In the genomic region with DNA sequence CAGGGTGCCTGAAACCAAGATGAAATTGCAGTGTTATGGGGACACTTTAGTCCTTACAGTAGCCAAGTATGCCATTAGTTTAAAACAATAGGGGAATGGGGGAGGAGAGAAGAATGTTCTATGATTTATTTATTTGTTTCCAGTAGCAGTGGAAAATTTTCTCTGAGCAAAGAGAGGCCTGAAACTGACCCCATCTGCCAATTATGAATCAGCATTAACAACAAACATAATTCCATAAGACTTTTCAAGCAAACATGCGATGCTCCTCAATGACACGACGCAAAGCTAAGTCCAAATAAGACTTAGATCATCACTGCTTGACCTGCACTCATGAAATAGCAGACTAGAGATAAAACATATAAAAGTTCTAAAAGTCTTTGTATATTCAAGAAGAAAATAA, we compare ENCODE assay signal across 12 cellular contexts. TPM values are rescaled to one million over a fixed set of nuclear protein-coding genes. Genes with fewer than 3 reads are reported as not detected.
DNase-seq lines count a peak whose midpoint lies in the region; ATAC-seq, FAIRE-seq and TF ChIP-seq lines count a peak whose summit lies in the region.
"Had no signal": no experiment of that assay in that cellular context is flagged by ENCODE, and none has a peak within 500 bp of the region (broad histone marks: within the 10 kb centered on the region; RNA-seq: fewer than 3 reads in every experiment).

No MANE protein-coding gene starts in this region.

- intact Hi-C loops in endothelial cell of umbilical vein (cut with micrococcal nuclease) (loop anchor here (1.0 to 5.0 kb wide), 2 partner anchors 9 to 466 kb away; partner anchors contain the start of gene METTL21A), aorta (cut with DNase I) (loop anchor here (5.0 to 10.0 kb wide), 4 partner anchors 34 to 311 kb away; no protein-coding TSS in a partner anchor)

- peak overlapping the region; percentile 58 to 100 (median 89) for H3K27ac Mint-ChIP-seq in nephron

- H3K27me3 Mint-ChIP-seq in nephron (ENCODE audit: low read depth) = no peaks in the 10 kb centered on the region

- POLR2A ChIA-PET in AG04449 (lab: Yijun Ruan, JAX) (interaction anchor here (1.1 to 8.6 kb wide), 4 partner anchors 96 to 368 kb away, joined by 3 to 207 read pairs (median 20); partner anchors contain the start of gene CREB1), endothelial cell of umbilical vein (lab: Charles Lee) (interaction anchor here (1.4 kb wide), 1 partner anchor 18 kb away, joined by 3 read pairs; no protein-coding TSS in a partner anchor)

- H3K36me3 Mint-ChIP-seq in nephron (ENCODE audit: low read depth) = peaks cover 4% of the 10 kb centered on the region

- no peak for DNase-seq in AG04449 (ENCODE audit: low read depth, low spot score)
- DNase-seq in NCI-H69 (lab: John Stamatoyannopoulos, UW) = peak; percentile 48
- DNase-seq in endothelial cell of umbilical vein (ENCODE audit: low read depth, low spot score) = peak; percentile 94
- no peak for DNase-seq in aorta
- DNase-seq in GM19238 (ENCODE audit: insufficient read length, low spot score) = no peak
- no peak for DNase-seq in NCI-H2171 treated with DMSO at 0.1 percent for 48 hours (lab: John Stamatoyannopoulos, UW)
- no peak for DNase-seq in NK-92 (lab: John Stamatoyannopoulos, UW; ENCODE audit: unreplicated experiment)
- DNase-seq: activated T-cell treated with anti-CD3 and anti-CD28 coated beads, Interleukin-2, amount 50 U/mL, for 48 hours; NCI-H524 treated with DMSO at 0.1 percent for 48 hours; T1000 had no signal

- BruUV-seq in endothelial cell of umbilical vein (replicated peaks; lab: Mats Ljungman, UMichigan) = no TSS peak

- H3K4me3 ChIP-seq in AG04449 (ENCODE audit: low read depth, low read length) = peak overlapping the region; percentile 96
- peak overlapping the region in 1 of 3 experiments; percentile 98 for H3K4me3 ChIP-seq in endothelial cell of umbilical vein (replicated peaks in 1 of 3; ENCODE audit: insufficient read depth in 1 of 3, low read depth in 1 of 3, low read length in 3 of 3)
- H3K4me3 ChIP-seq in aorta (ENCODE audit: low read length in 2 of 2) = peak overlapping the region in 1 of 2 donors; percentile 36

- H3K9me1 ChIP-seq in endothelial cell of umbilical vein (replicated peaks; ENCODE audit: control insufficient read depth, extremely low read depth, insufficient read depth, low read length) = no peaks in the 10 kb centered on the region

- TF ChIP-seq POLR2A in endothelial cell of umbilical vein (IDR thresholded peaks at IDR 0.05; ENCODE audit: low read depth, low read length) = peak; percentile 23

- H3K4me1 ChIP-seq in endothelial cell of umbilical vein (ENCODE audit: control insufficient read depth, extremely low read depth, insufficient read depth, low read length) (peaks cover 63% of the 10 kb centered on the region), aorta (ENCODE audit: control insufficient read depth in 1 of 2, insufficient read depth in 2 of 2, low read length in 2 of 2) (peaks cover 9 to 28% of the 10 kb centered on the region in 2 donors)

- CTCF ChIA-PET in AG04449 (lab: Yijun Ruan, JAX) = interaction anchor here (0.6 to 2.0 kb wide), 4 partner anchors 116 to 311 kb away, joined by 3 to 18 read pairs (median 3); no protein-coding TSS in a partner anchor
- CTCF ChIA-PET in endothelial cell of umbilical vein (lab: Charles Lee) = interaction anchor here (1.2 to 4.2 kb wide), 6 partner anchors 19 to 368 kb away, joined by 3 to 23 read pairs (median 5); partner anchors contain the start of gene CREB1

- TF ChIP-seq CTCF in AG04449 (IDR thresholded peaks at IDR 0.05; ENCODE audit: insufficient read depth, low read length, missing control alignments) = no peak
- no peak for TF ChIP-seq CTCF in endothelial cell of umbilical vein (IDR thresholded peaks at IDR 0.05; ENCODE audit: extremely low read depth in 1 of 2, insufficient read depth in 1 of 2, low read depth in 1 of 2, low read length in 2 of 2)
- TF ChIP-seq CTCF in nephron (IDR thresholded peaks at IDR 0.05; ENCODE audit: unreplicated experiment in 3 of 3) = no peak

- no peaks in the 10 kb centered on the region for H3K36me3 ChIP-seq in endothelial cell of umbilical vein (ENCODE audit: control insufficient read depth in 2 of 2, extremely low read depth in 1 of 2, insufficient read depth in 2 of 2, low read length in 2 of 2)
- no peaks in the 10 kb centered on the region for H3K36me3 ChIP-seq in aorta (ENCODE audit: control insufficient read depth in 1 of 2, insufficient read depth in 2 of 2, low read length in 1 of 2)

- H3K9ac ChIP-seq in endothelial cell of umbilical vein (replicated peaks; ENCODE audit: extremely low read depth, insufficient read depth, low read length) = peak overlapping the region; percentile 99

- H4K20me1 ChIP-seq in endothelial cell of umbilical vein (replicated peaks; ENCODE audit: control insufficient read depth, extremely low read depth, insufficient read depth, low read length) = no peaks in the 10 kb centered on the region

- peak overlapping the region; percentile 89 to 99 (median 96) for H3K4me3 Mint-ChIP-seq in nephron

- no peaks in the 10 kb centered on the region for H3K9me3 ChIP-seq in endothelial cell of umbilical vein (replicated peaks; ENCODE audit: control insufficient read depth, insufficient read depth, low read length)
- no peaks in the 10 kb centered on the region for H3K9me3 ChIP-seq in aorta (ENCODE audit: control insufficient read depth, low read length)

- dilution Hi-C loops in endothelial cell of umbilical vein (cut with MboI; ENCODE audit: extremely low pct_ligation_motif_present, low sequenced_read_pairs) = no loop called here

- no peaks in the 10 kb centered on the region for H3K9me3 Mint-ChIP-seq in nephron

- H3K79me2 ChIP-seq in endothelial cell of umbilical vein (ENCODE audit: control insufficient read depth, insufficient read depth, low read length) = peaks cover 86% of the 10 kb centered on the region

- no peak for ATAC-seq in aorta (ENCODE audit: low FRiP score)

- H3K4me1 Mint-ChIP-seq in nephron = peaks cover 48% of the 10 kb centered on the region

- peak; percentile 77 for FAIRE-seq in endothelial cell of umbilical vein (lab: Jason Lieb, UNC)
- FAIRE-seq: frontal cortex had no signal

- no peak overlapping the region for H2AFZ ChIP-seq in endothelial cell of umbilical vein (ENCODE audit: low read depth, low read length)

- H3K27ac ChIP-seq in endothelial cell of umbilical vein (ENCODE audit: insufficient read depth, low read depth, low read length) (peak overlapping the region; percentile 96), aorta (ENCODE audit: low read depth in 1 of 2, low read length in 2 of 2) (peak overlapping the region in 1 of 2 donors; percentile 26)

- H3K27me3 ChIP-seq in endothelial cell of umbilical vein (ENCODE audit: control insufficient read depth in 2 of 2, insufficient read depth in 2 of 2, low read length in 2 of 2) (no peaks in the 10 kb centered on the region), aorta (ENCODE audit: control insufficient read depth in 1 of 2, insufficient read depth in 2 of 2, low read length in 1 of 2) (no peaks in the 10 kb centered on the region)

- peak overlapping the region; percentile 97 for H3K4me2 ChIP-seq in endothelial cell of umbilical vein (ENCODE audit: insufficient read depth, low read length)

- WGBS in aorta, 2 donors = 70% methylated on average over 3 of the region's 3 CpGs

TF ChIP-seq in endothelial cell of umbilical vein, 7 proteins besides CTCF, POLR2A, EP300 and RAD21:
- TF ChIP-seq GATA2 (IDR thresholded peaks at IDR 0.05; ENCODE audit: insufficient read depth, insufficient read length, low read depth, low read length) (no peak), FOS (IDR thresholded peaks at IDR 0.05; ENCODE audit: borderline replicate concordance, insufficient read depth, low read length) (peak; percentile 15), JUN (IDR thresholded peaks at IDR 0.05; ENCODE audit: borderline replicate concordance, insufficient read depth, insufficient read length, low read depth) (peak; percentile 11), POLR2AphosphoS5 (IDR thresholded peaks at IDR 0.05; ENCODE audit: insufficient read depth, low read depth, low read length) (no peak)

RNA-seq across cellular contexts. Expression of gene KLF7, which starts 4.0 kb away (rescaled TPM):
- 42.9 and 53.7 TPM in 2 replicates for total RNA-seq in endothelial cell of umbilical vein
- polyA plus RNA-seq in endothelial cell of umbilical vein = 29.0 and 32.8 TPM in 2 replicates
- polyA plus RNA-seq in endothelial cell of umbilical vein (2011; cell fraction: cytosol; rRNA removed) = 20.1 and 30.8 TPM in 2 replicates
- polyA plus RNA-seq in endothelial cell of umbilical vein (2011; cell fraction: nucleus; rRNA removed) = 73.6 and 75.1 TPM in 2 replicates
- polyA plus RNA-seq in endothelial cell of umbilical vein (2012) = 19.7 and 20.4 TPM in 2 replicates
- polyA minus RNA-seq in endothelial cell of umbilical vein = 81.9 and 86.4 TPM in 2 replicates
- polyA minus RNA-seq in endothelial cell of umbilical vein (2011; cell fraction: cytosol; rRNA and poly(A)+ RNA removed) = 1.2 TPM
- polyA minus RNA-seq in endothelial cell of umbilical vein (2011; cell fraction: nucleus; rRNA and poly(A)+ RNA removed) = 99.2 and 119 TPM in 2 replicates
- 10 to 100 TPM; 74.5 to 90.9 TPM for total RNA-seq in aorta
- polyA plus RNA-seq in aorta = 1 to 10 TPM; 5.8 to 6.3 TPM

Comparison
In these comparisons a context has a peak if more than half of its experiments do, and no peak if none do; other contexts are left out.
1. DNase-seq: peak in NCI-H69 (single experiment) and endothelial cell of umbilical vein (single experiment); none in AG04449 (single experiment), aorta (0 of 2), GM19238 (single experiment), NCI-H2171 treated with DMSO at 0.1 percent for 48 hours (single experiment) and NK-92 (single experiment).